Comparison of ENCODE assay signal across 16 cellular contexts in genomic region chr13:111518161-111518791, GRCh38.
DNase-seq lines count a peak whose midpoint lies in the region; ATAC-seq and TF ChIP-seq lines count a peak whose summit lies in the region.
"Had no signal": no experiment of that assay in that cellular context is flagged by ENCODE, and none has a peak within 500 bp of the region (broad histone marks: within the 10 kb centered on the region; RNA-seq: fewer than 3 reads in every experiment).

No MANE protein-coding gene starts in this region.

- no peaks in the 10 kb centered on the region for H3K4me1 Mint-ChIP-seq in glutamatergic neuron (ENCODE audit: low read depth, unreplicated experiment)
- H3K4me1 Mint-ChIP-seq: activated naive CD8-positive, alpha-beta T cell treated with anti-CD3 and anti-CD28 coated beads, Interleukin-2, amount 10 ng/mL, durations not matched to agents 7 days and 5 days; stimulated activated naive B cell treated with anti-CD40 and anti-IgM and Interleukin-4, amounts not matched to agents 10 μg/mL and 1 μg/mL and 100 μg/mL, for 72 hours had no signal

- no peak overlapping the region for H3K4me3 Mint-ChIP-seq in glutamatergic neuron (ENCODE audit: unreplicated experiment)
- H3K4me3 Mint-ChIP-seq: activated naive CD8-positive, alpha-beta T cell treated with anti-CD3 and anti-CD28 coated beads, Interleukin-2, amount 10 ng/mL, durations not matched to agents 7 days and 5 days; stimulated activated naive B cell treated with anti-CD40 and anti-IgM and Interleukin-4, amounts not matched to agents 10 μg/mL and 1 μg/mL and 100 μg/mL, for 72 hours had no signal

- H3K27me3 ChIP-seq in left ventricle myocardium inferior (ENCODE audit: low read depth): peaks cover 63% of the 10 kb centered on the region
- H3K27me3 ChIP-seq: BLaER1, MG63 had no signal

- no peak for TF ChIP-seq EP300 in Ishikawa (IDR thresholded peaks at IDR 0.05; ENCODE audit: borderline replicate concordance)

- H3K4me3 ChIP-seq in left ventricle myocardium inferior: no peak overlapping the region
- H3K4me3 ChIP-seq: BLaER1, GM23248, MG63 had no signal

- H3K27ac Mint-ChIP-seq in glutamatergic neuron (ENCODE audit: unreplicated experiment): no peak overlapping the region
- H3K27ac Mint-ChIP-seq: activated naive CD8-positive, alpha-beta T cell treated with anti-CD3 and anti-CD28 coated beads, Interleukin-2, amount 10 ng/mL, durations not matched to agents 7 days and 5 days; stimulated activated naive B cell treated with anti-CD40 and anti-IgM and Interleukin-4, amounts not matched to agents 10 μg/mL and 1 μg/mL and 100 μg/mL, for 72 hours had no signal

- TF ChIP-seq CTCF in left ventricle myocardium inferior (IDR thresholded peaks at IDR 0.05; ENCODE audit: borderline replicate concordance) (no peak), glutamatergic neuron (IDR thresholded peaks at IDR 0.05; ENCODE audit: partially characterized antibody, unreplicated experiment) (no peak)

- intact Hi-C loops in left ventricle myocardium inferior (cut with micrococcal nuclease): no loop called here

- no peaks in the 10 kb centered on the region for H3K4me1 ChIP-seq in left ventricle myocardium inferior

- DNase-seq in COLO668 (lab: John Stamatoyannopoulos, UW; ENCODE audit: unreplicated experiment) (peak; percentile 93), NCI-H748 treated with DMSO at 0.1 percent for 48 hours (lab: John Stamatoyannopoulos, UW) (peak; percentile 30), left kidney (ENCODE audit: low read depth, low spot score) (peak; percentile 59), ureter (ENCODE audit: low spot score) (no peak), left ventricle myocardium inferior (no peak), glutamatergic neuron (no peak)
- DNase-seq: activated CD4-positive, CD25-positive, alpha-beta regulatory T cell; activated naive CD8-positive, alpha-beta T cell treated with anti-CD3 and anti-CD28 coated beads, Interleukin-2, amount 10 ng/mL, durations not matched to agents 7 days and 5 days; central memory CD4-positive, alpha-beta T cell; GM23248; MG63; stimulated activated CD4-positive, alpha-beta T cell treated with anti-CD3 and anti-CD28 coated beads, Interleukin-4, amount 100 ng/mL, for 24 hours; stimulated activated naive B cell treated with anti-CD40 and anti-IgM and Interleukin-4, amounts not matched to agents 10 μg/mL and 1 μg/mL and 100 μg/mL, for 72 hours had no signal

- no peak overlapping the region for H3K27ac ChIP-seq in left ventricle myocardium inferior (replicated peaks)
- H3K27ac ChIP-seq: BLaER1, GM23248 had no signal

- no peak for ATAC-seq in GM18498 (IDR thresholded peaks at IDR 0.05; ENCODE audit: unreplicated experiment)
- ATAC-seq: stimulated activated naive B cell treated with anti-CD40 and anti-IgM and Interleukin-4, amounts not matched to agents 10 μg/mL and 1 μg/mL and 100 μg/mL, for 72 hours had no signal

- H3K27me3 Mint-ChIP-seq in glutamatergic neuron (ENCODE audit: unreplicated experiment): peaks cover 2% of the 10 kb centered on the region

- no peaks in the 10 kb centered on the region for H3K9me3 ChIP-seq in left ventricle myocardium inferior (replicated peaks)
- H3K9me3 ChIP-seq: BLaER1, MG63 had no signal

- no peaks in the 10 kb centered on the region for H3K36me3 Mint-ChIP-seq in glutamatergic neuron (ENCODE audit: unreplicated experiment)
- H3K36me3 Mint-ChIP-seq: activated naive CD8-positive, alpha-beta T cell treated with anti-CD3 and anti-CD28 coated beads, Interleukin-2, amount 10 ng/mL, durations not matched to agents 7 days and 5 days; stimulated activated naive B cell treated with anti-CD40 and anti-IgM and Interleukin-4, amounts not matched to agents 10 μg/mL and 1 μg/mL and 100 μg/mL, for 72 hours had no signal

- H3K36me3 ChIP-seq in left ventricle myocardium inferior: no peaks in the 10 kb centered on the region
- H3K36me3 ChIP-seq: BLaER1, MG63 had no signal

- no peak for TF ChIP-seq RAD21 in Ishikawa (IDR thresholded peaks at IDR 0.05; ENCODE audit: low read depth)

- H3K9me3 Mint-ChIP-seq in glutamatergic neuron (ENCODE audit: unreplicated experiment): peaks cover 1% of the 10 kb centered on the region
- H3K9me3 Mint-ChIP-seq: activated naive CD8-positive, alpha-beta T cell treated with anti-CD3 and anti-CD28 coated beads, Interleukin-2, amount 10 ng/mL, durations not matched to agents 7 days and 5 days; stimulated activated naive B cell treated with anti-CD40 and anti-IgM and Interleukin-4, amounts not matched to agents 10 μg/mL and 1 μg/mL and 100 μg/mL, for 72 hours had no signal

TF ChIP-seq in Ishikawa, 13 proteins besides CTCF, POLR2A, EP300 and RAD21:
- TF ChIP-seq CEBPB (IDR thresholded peaks at IDR 0.05) (no peak), REST (IDR thresholded peaks at IDR 0.05; ENCODE audit: low read depth) (no peak), MAX (IDR thresholded peaks at IDR 0.05) (peak; percentile 81), USF1 (IDR thresholded peaks at IDR 0.05) (peak; percentile 48; the same call in 1 of the 2 replicates)
TF ChIP-seq in Ishikawa: peak in this region for 2.

Comparison
In these comparisons a context has a peak if more than half of its experiments do, and no peak if none do; other contexts are left out.
1. DNase-seq: peak in COLO668 (single experiment), NCI-H748 treated with DMSO at 0.1 percent for 48 hours (single experiment) and left kidney (single experiment); none in ureter (single experiment), left ventricle myocardium inferior (single experiment) and glutamatergic neuron (single experiment).